Comparison of ENCODE assay signal across 7 cellular contexts in the genomic region with DNA sequence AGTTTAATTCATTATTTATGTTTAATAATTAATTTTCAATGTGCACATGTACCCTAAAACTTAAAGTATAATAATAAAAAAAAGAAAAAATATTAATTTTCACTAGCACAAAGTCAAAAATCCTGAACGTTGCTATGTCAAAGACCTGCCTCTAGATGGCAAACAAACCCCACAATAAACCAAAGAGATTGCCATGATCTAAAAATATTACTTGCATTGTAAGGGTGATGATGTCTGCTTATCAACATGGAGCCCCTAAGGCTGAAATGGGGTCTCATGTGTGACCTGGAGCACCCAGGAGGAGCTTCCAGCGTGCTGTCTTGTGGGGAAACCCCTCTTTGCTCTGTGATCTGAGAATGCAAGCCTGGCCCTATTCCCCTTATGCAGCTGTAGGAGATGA.
DNase-seq lines count a peak whose midpoint lies in the region; ATAC-seq, FAIRE-seq and TF ChIP-seq lines count a peak whose summit lies in the region.
"Not testable (repeated sequence)": the region's sequence is repeated elsewhere in the genome, so short reads cannot be mapped to it uniquely, and the experiment has no call there.

No MANE protein-coding gene starts in this region.

- not testable (repeated sequence) for H3K9me1 ChIP-seq in endothelial cell of umbilical vein (replicated peaks; ENCODE audit: control insufficient read depth, extremely low read depth, insufficient read depth, low read length); keratinocyte (ENCODE audit: control insufficient read depth, extremely low read depth, insufficient read depth, low read length)

- not testable (repeated sequence) for H3K27me3 Mint-ChIP-seq in activated B cell treated with CpG ODN at 0.5 μM for 24 hours, naive B cell

- H3K9ac ChIP-seq in DND-41 (ENCODE audit: low read depth, low read length); endothelial cell of umbilical vein (replicated peaks; ENCODE audit: extremely low read depth, insufficient read depth, low read length); keratinocyte (ENCODE audit: control insufficient read depth, extremely low read depth, insufficient read depth, low read length): not testable (repeated sequence)

- not testable (repeated sequence) for H3K4me1 Mint-ChIP-seq in activated B cell treated with CpG ODN at 0.5 μM for 24 hours
- peaks cover 2 to 12% (median 10%) of the 10 kb centered on the region in 3 donors for H3K4me1 Mint-ChIP-seq in naive B cell

- not testable (repeated sequence) for TF ChIP-seq POLR2A in endothelial cell of umbilical vein (IDR thresholded peaks at IDR 0.05; ENCODE audit: low read depth, low read length)

- POLR2A ChIA-PET in activated B cell treated with CpG ODN at 0.5 μM for 24 hours (lab: Charles Lee); endothelial cell of umbilical vein (lab: Charles Lee): not testable (repeated sequence)

- H3K27me3 ChIP-seq in DND-41 (ENCODE audit: insufficient read depth, low read length, poor library complexity); endothelial cell of umbilical vein (ENCODE audit: control insufficient read depth in 2 of 2, insufficient read depth in 2 of 2, low read length in 2 of 2); keratinocyte (ENCODE audit: control insufficient read depth, extremely low read depth, insufficient read depth, low read length): not testable (repeated sequence)

- DNase-seq in DND-41; GM19239 (ENCODE audit: insufficient read length, low spot score); activated B cell treated with CpG ODN at 0.5 μM for 24 hours; endothelial cell of umbilical vein (ENCODE audit: low read depth, low spot score); keratinocyte (ENCODE audit: low read depth, low spot score); naive B cell: not testable (repeated sequence)

- ATAC-seq in DND-41 (ENCODE audit: insufficient read depth, low read depth) = 0 out of 3 replicates have a peak, but pooled peaks have one; percentile 50
- ATAC-seq in HG03565 (IDR thresholded peaks at IDR 0.05; ENCODE audit: unreplicated experiment) = peak; percentile 44
- ATAC-seq in activated B cell treated with CpG ODN at 0.5 μM for 24 hours (ENCODE audit: low read depth) = peak; percentile 49
- ATAC-seq in naive B cell (ENCODE audit: low read depth in 2 of 2) = peak; percentile 17 to 29

- not testable (repeated sequence) for H3K4me3 ChIP-seq in DND-41 (ENCODE audit: low read depth in 1 of 2, low read length in 2 of 2); endothelial cell of umbilical vein (replicated peaks in 1 of 3; ENCODE audit: insufficient read depth in 1 of 3, low read depth in 1 of 3, low read length in 3 of 3); keratinocyte (ENCODE audit: control insufficient read depth in 2 of 3, extremely low read depth in 1 of 3, insufficient read depth in 2 of 3, low read depth in 1 of 3, low read length in 3 of 3)

- not testable (repeated sequence) for H3K4me2 ChIP-seq in DND-41 (ENCODE audit: insufficient read depth, low read length); endothelial cell of umbilical vein (ENCODE audit: insufficient read depth, low read length); keratinocyte (ENCODE audit: control insufficient read depth, extremely low read depth, insufficient read depth, low read depth, low read length)

- H3K9me3 ChIP-seq in DND-41 (ENCODE audit: insufficient read depth, low read length, severe bottlenecking); endothelial cell of umbilical vein (replicated peaks; ENCODE audit: control insufficient read depth, insufficient read depth, low read length); keratinocyte (ENCODE audit: control insufficient read depth, low read depth, low read length): not testable (repeated sequence)

- CTCF ChIA-PET in activated B cell treated with CpG ODN at 0.5 μM for 24 hours (lab: Charles Lee); endothelial cell of umbilical vein (lab: Charles Lee): not testable (repeated sequence)

- intact Hi-C loops in activated B cell treated with CpG ODN at 0.5 μM for 24 hours (cut with micrococcal nuclease); endothelial cell of umbilical vein (cut with micrococcal nuclease): not testable (repeated sequence)

- FAIRE-seq in GM19239 (lab: Jason Lieb, UNC) (peak; percentile 82), endothelial cell of umbilical vein (lab: Jason Lieb, UNC) (peak; percentile 94), keratinocyte (lab: Jason Lieb, UNC) (peak; percentile 72)

- H3K36me3 Mint-ChIP-seq in activated B cell treated with CpG ODN at 0.5 μM for 24 hours (ENCODE audit: low read depth); naive B cell: not testable (repeated sequence)

- dilution Hi-C loops in endothelial cell of umbilical vein (cut with MboI; ENCODE audit: extremely low pct_ligation_motif_present, low sequenced_read_pairs); keratinocyte (cut with MboI; ENCODE audit: extremely low pct_ligation_motif_present, low sequenced_read_pairs): not testable (repeated sequence)

- H2AFZ ChIP-seq in DND-41 (ENCODE audit: low read depth, low read length); endothelial cell of umbilical vein (ENCODE audit: low read depth, low read length); keratinocyte (ENCODE audit: control insufficient read depth, low read length): not testable (repeated sequence)

- not testable (repeated sequence) for BruUV-seq in endothelial cell of umbilical vein (replicated peaks; lab: Mats Ljungman, UMichigan)

- TF ChIP-seq CTCF in DND-41 (IDR thresholded peaks at IDR 0.05; ENCODE audit: borderline replicate concordance, extremely low read depth, low read length, poor library complexity, severe bottlenecking); activated B cell treated with CpG ODN at 0.5 μM for 24 hours (IDR thresholded peaks at IDR 0.05); endothelial cell of umbilical vein (IDR thresholded peaks at IDR 0.05; ENCODE audit: extremely low read depth in 1 of 2, insufficient read depth in 1 of 2, low read depth in 1 of 2, low read length in 2 of 2); keratinocyte (optimal IDR thresholded peaks at IDR 0.05 in 1 of 3, IDR thresholded peaks at IDR 0.05 in 1 of 3, conservative IDR thresholded peaks at IDR 0.05 in 1 of 3; ENCODE audit: extremely low read depth in 1 of 3, insufficient read depth in 2 of 3, low read length in 3 of 3): not testable (repeated sequence)

- not testable (repeated sequence) for H3K27ac ChIP-seq in DND-41 (ENCODE audit: low read length); endothelial cell of umbilical vein (ENCODE audit: insufficient read depth, low read depth, low read length); keratinocyte (ENCODE audit: control insufficient read depth, insufficient read depth, low read length)

- not testable (repeated sequence) for H3K27ac Mint-ChIP-seq in activated B cell treated with CpG ODN at 0.5 μM for 24 hours, naive B cell

- not testable (repeated sequence) for H3K9me3 Mint-ChIP-seq in activated B cell treated with CpG ODN at 0.5 μM for 24 hours, naive B cell

- H3K36me3 ChIP-seq in DND-41 (ENCODE audit: insufficient read depth, low read length); endothelial cell of umbilical vein (ENCODE audit: control insufficient read depth in 2 of 2, extremely low read depth in 1 of 2, insufficient read depth in 2 of 2, low read length in 2 of 2); keratinocyte (ENCODE audit: control insufficient read depth in 2 of 2, extremely low read depth in 1 of 2, insufficient read depth in 2 of 2, low read length in 2 of 2): not testable (repeated sequence)

- not testable (repeated sequence) for H3K4me1 ChIP-seq in DND-41 (ENCODE audit: insufficient read depth, low read length); endothelial cell of umbilical vein (ENCODE audit: control insufficient read depth, extremely low read depth, insufficient read depth, low read length); keratinocyte (ENCODE audit: control insufficient read depth, extremely low read depth, insufficient read depth, low read length)

- H3K79me2 ChIP-seq in DND-41 (ENCODE audit: insufficient read depth, low read length); endothelial cell of umbilical vein (ENCODE audit: control insufficient read depth, insufficient read depth, low read length); keratinocyte (ENCODE audit: control insufficient read depth, insufficient read depth, low read length): not testable (repeated sequence)

- H4K20me1 ChIP-seq in DND-41 (ENCODE audit: insufficient read depth, low read length); endothelial cell of umbilical vein (replicated peaks; ENCODE audit: control insufficient read depth, extremely low read depth, insufficient read depth, low read length); keratinocyte (ENCODE audit: control insufficient read depth, extremely low read depth, insufficient read depth, low read length): not testable (repeated sequence)

- not testable (repeated sequence) for H3K4me3 Mint-ChIP-seq in activated B cell treated with CpG ODN at 0.5 μM for 24 hours, naive B cell
